ENCODE assay signal across 26 cellular contexts in the genomic region with DNA sequence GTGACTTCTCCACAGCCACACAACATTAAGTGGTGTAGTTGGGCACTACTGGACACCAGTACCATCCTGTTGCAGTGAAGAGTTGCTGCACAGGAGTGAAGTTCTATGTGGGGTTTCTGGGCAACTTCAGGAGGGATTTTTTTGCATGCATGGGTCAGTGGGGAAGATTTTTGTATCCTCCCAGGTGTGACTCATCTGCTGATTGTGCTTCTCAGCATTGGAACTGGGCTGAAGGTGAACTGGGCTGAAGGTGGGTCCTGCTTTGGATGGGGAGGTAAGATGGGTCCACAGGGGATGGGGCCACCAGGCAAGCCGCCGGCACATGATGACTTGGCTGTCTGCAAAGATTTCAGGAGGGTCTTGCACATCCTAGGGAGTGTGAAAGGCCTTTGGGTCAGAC. TPM values are rescaled to one million over a fixed set of nuclear protein-coding genes. Genes with fewer than 3 reads are reported as not detected.
DNase-seq lines count a peak whose midpoint lies in the region; ATAC-seq and TF ChIP-seq lines count a peak whose summit lies in the region.
"Had no signal": no experiment of that assay in that cellular context is flagged by ENCODE, and none has a peak within 500 bp of the region (broad histone marks: within the 10 kb centered on the region; RNA-seq: fewer than 3 reads in every experiment).

No MANE protein-coding gene starts in this region.

- DNase-seq in RWPE2 (ENCODE audit: low spot score) = no peak
- peak; percentile 59 for DNase-seq in epithelial cell of esophagus (ENCODE audit: low read depth)
- DNase-seq in stomach = no peak
- DNase-seq in islet precursor cell = no peak
- DNase-seq in left cardiac atrium = no peak
- no peak for DNase-seq in superior temporal gyrus (ENCODE audit: extremely low spot score)
- DNase-seq: activated CD8-positive, alpha-beta T cell treated with anti-CD3 and anti-CD28 coated beads, Interleukin-2, amount 10 ng/mL, durations not matched to agents 7 days and 5 days; activated naive CD4-positive, alpha-beta T cell treated with Interleukin-2 at 50 U/mL for 16 hours; activated T-cell treated with anti-CD3 and anti-CD28 coated beads, Interleukin-2, amount 50 U/mL, for 24 hours; amniotic stem cell; caudate nucleus; CD8-positive, alpha-beta memory T cell; DMS79; hypothalamus; naive B cell; NCI-H1048; NCI-H1930; stimulated activated CD4-positive, alpha-beta T cell treated with anti-CD3 and anti-CD28 coated beads, Interleukin-4, amount 100 ng/mL, for 1 hour; stimulated activated naive CD4-positive, alpha-beta T cell treated with Interleukin-2 at 50 U/mL for 16 hours; T1000; tibial artery had no signal

- peak overlapping the region; percentile 96 for H3K27ac ChIP-seq in RWPE2 (ENCODE audit: poor library complexity, severe bottlenecking)
- H3K27ac ChIP-seq in mucosa of rectum (ENCODE audit: low read depth in 2 of 2, low read length in 2 of 2) = peak overlapping the region; percentile 23 to 96
- H3K27ac ChIP-seq in stomach = peak overlapping the region in 4 of 5 donors; percentile 40 to 97 (median 87)
- H3K27ac ChIP-seq: tibial artery had no signal

- H3K4me3 ChIP-seq in RWPE2 (ENCODE audit: severe bottlenecking) = no peak overlapping the region
- H3K4me3 ChIP-seq in epithelial cell of esophagus (ENCODE audit: low read length) = no peak overlapping the region
- H3K4me3 ChIP-seq in mucosa of rectum (ENCODE audit: low read length in 2 of 2) = no peak overlapping the region
- no peak overlapping the region for H3K4me3 ChIP-seq in stomach
- H3K4me3 ChIP-seq: smooth muscle cell, tibial artery had no signal

- no peak for ATAC-seq in RWPE2 (ENCODE audit: low read depth)
- no peak for ATAC-seq in GM18907 (IDR thresholded peaks at IDR 0.05; ENCODE audit: unreplicated experiment)
- no peak for ATAC-seq in left cardiac atrium
- ATAC-seq: activated CD8-positive, alpha-beta T cell treated with anti-CD3 and anti-CD28 coated beads, Interleukin-2, amount 10 ng/mL, durations not matched to agents 7 days and 5 days; Right ventricle myocardium inferior had no signal

- H3K27me3 ChIP-seq in RWPE2 (ENCODE audit: insufficient read depth, poor library complexity, severe bottlenecking) = no peaks in the 10 kb centered on the region
- peaks cover 0 to 12% of the 10 kb centered on the region in 2 donors for H3K27me3 ChIP-seq in mucosa of rectum (ENCODE audit: control insufficient read depth in 2 of 2, insufficient read depth in 2 of 2, low read length in 2 of 2)
- peaks cover 0 to 26% (median 10%) of the 10 kb centered on the region in 3 donors for H3K27me3 ChIP-seq in stomach
- H3K27me3 ChIP-seq: tibial artery had no signal

- no peak for TF ChIP-seq POLR2A in stomach (IDR thresholded peaks at IDR 0.05)

- WGBS in stomach, 5 donors = 91 to 100% (median 93%) methylated on average over 2 of the region's 2 CpGs

- no peaks in the 10 kb centered on the region for H3K9me3 ChIP-seq in RWPE2 (ENCODE audit: severe bottlenecking)
- H3K9me3 ChIP-seq in mucosa of rectum (ENCODE audit: control insufficient read depth in 2 of 2, low read length in 2 of 2) = no peaks in the 10 kb centered on the region
- no peaks in the 10 kb centered on the region for H3K9me3 ChIP-seq in stomach
- H3K9me3 ChIP-seq: tibial artery had no signal

- TF ChIP-seq CTCF in RWPE2 (IDR thresholded peaks at IDR 0.05; ENCODE audit: poor library complexity, severe bottlenecking) = no peak
- TF ChIP-seq CTCF in epithelial cell of esophagus (IDR thresholded peaks at IDR 0.05; ENCODE audit: insufficient read depth, low read depth, low read length, missing control alignments) = no peak
- TF ChIP-seq CTCF in stomach (IDR thresholded peaks at IDR 0.05) = no peak

- intact Hi-C loops in stomach (cut with DNase I; ENCODE audit: low total_unique reads) (no loop called here), left cardiac atrium (cut with DNase I) (no loop called here)

- no peak for TF ChIP-seq EP300 in stomach (IDR thresholded peaks at IDR 0.05)

- no peak overlapping the region for H3K9ac ChIP-seq in mucosa of rectum (ENCODE audit: low read depth in 1 of 2, low read length in 2 of 2)

- H3K36me3 ChIP-seq in RWPE2 (ENCODE audit: low read depth) (peaks cover 56% of the 10 kb centered on the region), mucosa of rectum (ENCODE audit: control insufficient read depth in 2 of 2, insufficient read depth in 2 of 2, low read length in 2 of 2) (peaks cover 3 to 8% of the 10 kb centered on the region in 2 donors), stomach (no peaks in the 10 kb centered on the region)
- H3K36me3 ChIP-seq: tibial artery had no signal

- H3K4me1 ChIP-seq in RWPE2 (ENCODE audit: insufficient read depth, poor library complexity, severe bottlenecking) (peaks cover 30% of the 10 kb centered on the region), mucosa of rectum (ENCODE audit: control insufficient read depth in 2 of 2, insufficient read depth in 2 of 2, low read length in 2 of 2) (peaks cover 6 to 16% of the 10 kb centered on the region in 2 donors), stomach (peaks cover 9 to 47% (median 36%) of the 10 kb centered on the region in 4 donors)

RNA-seq across cellular contexts. Expression of a gene that starts 2.6 kb away (rescaled TPM):
- total RNA-seq in stomach (100 to 1,000 TPM in 1 of 5 donors, 10 to 100 TPM in 4; 12.3 to 114 (median 92.0) TPM), left cardiac atrium (1 to 10 TPM; 2.4 to 2.9 TPM)
- polyA plus RNA-seq in stomach = 10 to 100 TPM; 50.9 to 76.3 (median 55.6) TPM
- polyA plus RNA-seq: CD8-positive, alpha-beta memory T cell had no signal

RNA-seq across cellular contexts. Expression of a gene that starts 42.8 kb away (rescaled TPM):
- 10 to 100 TPM in 3 of 5 donors, 1 to 10 TPM in 1, not detected in 1; 7.6 to 60.3 (median 15.6) TPM for total RNA-seq in stomach
- polyA plus RNA-seq in stomach = 10 to 100 TPM; 43.0 to 73.5 (median 64.4) TPM
- 1,000 to 10,000 TPM; 2,432 to 3,075 TPM for total RNA-seq in left cardiac atrium
- total RNA-seq: activated CD8-positive, alpha-beta T cell treated with anti-CD3 and anti-CD28 coated beads, Interleukin-2, amount 10 ng/mL, durations not matched to agents 7 days and 5 days; CD8-positive, alpha-beta memory T cell; HT1080 had no signal
- polyA plus RNA-seq: CD8-positive, alpha-beta memory T cell had no signal

Comparison
In these comparisons a context has a peak if more than half of its experiments do, and no peak if none do; other contexts are left out.
1. RNA of a gene that starts 42.8 kb away (total RNA-seq): 2,432 to 3,075 TPM in left cardiac atrium; 7.6 to 60.3 TPM in stomach; every median in the first group is over 10 times any median in the second.
2. Peak in every context shown above with its lines, with median percentiles within 50 percentile points of each other: H3K27ac ChIP-seq.